1 cellular context compared by ENCODE assay signal in the genomic region with DNA sequence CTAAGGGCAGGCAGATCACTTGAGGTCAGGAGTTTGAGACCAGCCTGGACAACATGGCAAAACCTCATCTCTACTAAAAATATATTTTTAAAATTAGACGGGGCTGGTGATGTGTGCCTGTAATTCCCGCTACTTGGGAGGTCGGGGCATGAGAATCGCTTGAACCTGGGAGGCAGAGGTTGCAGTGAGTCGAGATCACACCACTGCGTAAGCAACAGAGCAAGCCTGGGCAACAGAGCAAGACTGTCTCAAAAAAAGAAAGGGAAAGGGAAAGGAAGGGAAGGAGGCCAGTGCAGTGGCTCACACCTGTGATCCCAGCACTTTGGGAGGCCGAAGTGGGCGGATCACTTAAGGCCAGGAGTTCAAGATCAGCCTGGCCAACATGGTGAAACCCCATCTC.
A peak's percentile ranks its signal among the peaks of the same experiment; 100 is the strongest.
TF ChIP-seq lines count a peak whose summit lies in the region.

No MANE protein-coding gene starts in this region.

TF ChIP-seq in GM12878, 131 proteins besides CTCF, POLR2A, EP300 and RAD21:
- TF ChIP-seq MLLT1 (IDR thresholded peaks at IDR 0.05) (peak; percentile 48; the same call in 1 of the 2 replicates), EED (IDR thresholded peaks at IDR 0.05; ENCODE audit: low read depth) (0 out of 2 replicates have a peak, but pooled peaks have one; percentile 26)
TF ChIP-seq in GM12878: peak in this region for 2; not testable (repeated sequence) for 129.
